Comparison of ENCODE assay signal across 1 cellular context in the genomic region with DNA sequence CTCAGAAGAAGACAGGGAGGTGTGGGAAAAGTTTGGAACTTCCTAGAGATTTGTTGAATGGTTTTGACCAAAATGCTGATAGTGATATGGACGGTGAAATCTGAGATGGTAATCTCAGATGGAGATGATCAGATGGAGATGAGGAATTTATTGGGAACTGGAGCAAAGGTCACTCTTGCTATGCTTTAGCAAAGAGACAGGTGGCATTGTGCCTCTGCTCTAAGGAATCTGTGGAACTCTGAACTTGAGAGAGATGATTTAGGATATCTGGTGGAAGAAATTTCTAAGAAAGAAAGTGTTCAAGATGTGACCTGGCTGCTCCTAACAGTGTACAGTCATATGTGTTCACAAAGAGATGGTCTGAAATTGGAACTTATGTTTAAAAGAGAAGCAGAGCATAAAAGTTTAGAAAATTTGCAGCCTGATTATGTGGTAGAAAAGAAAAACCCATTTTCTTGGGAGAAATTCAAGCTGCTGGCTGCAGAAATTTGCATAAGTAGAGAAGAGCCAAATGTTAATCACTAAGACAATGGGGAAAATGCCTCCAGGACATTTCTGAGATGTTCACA. TPM values are rescaled to one million over a fixed set of nuclear protein-coding genes. Genes with fewer than 3 reads are reported as not detected.
"Had no signal": no experiment of that assay in that cellular context is flagged by ENCODE, and none has a peak within 500 bp of the region (broad histone marks: within the 10 kb centered on the region; RNA-seq: fewer than 3 reads in every experiment).

No MANE protein-coding gene starts in this region.

RNA-seq across cellular contexts. Expression of gene CD72, which starts 38.5 kb away (rescaled TPM):
- total RNA-seq: ascending aorta had no signal
